ENCODE assay signal across 24 cellular contexts in genomic region chr10:119736220-119736619, GRCh38.
DNase-seq lines count a peak whose midpoint lies in the region; ATAC-seq and TF ChIP-seq lines count a peak whose summit lies in the region.
"Had no signal": no experiment of that assay in that cellular context is flagged by ENCODE, and none has a peak within 500 bp of the region (broad histone marks: within the 10 kb centered on the region; RNA-seq: fewer than 3 reads in every experiment).

No MANE protein-coding gene starts in this region.

- H3K4me3 ChIP-seq in HUES48 (ENCODE audit: low read depth, low read length) = no peak overlapping the region
- no peak overlapping the region for H3K4me3 ChIP-seq in RWPE2 (ENCODE audit: severe bottlenecking)
- H3K4me3 ChIP-seq: BLaER1 treated with 17β-estradiol and CSF1 and Interleukin-3, amounts not matched to agents 10 nM and 100 nM; GM23338 had no signal

- peak overlapping the region; percentile 28 for H3K27ac Mint-ChIP-seq in stimulated activated naive CD8-positive, alpha-beta T cell treated with anti-CD3 and anti-CD28 coated beads, Interleukin-15, Interleukin-2, amounts not matched to agents 100 ng/mL and 50 ng/mL, for 24 hours
- no peak overlapping the region for H3K27ac Mint-ChIP-seq in stimulated activated naive CD8-positive, alpha-beta T cell treated with anti-CD3 and anti-CD28 coated beads, Interleukin-15, amount 100 ng/mL, for 72 hours
- H3K27ac Mint-ChIP-seq: CD14-positive monocyte had no signal

- no peak for ATAC-seq in stimulated activated naive CD8-positive, alpha-beta T cell treated with anti-CD3 and anti-CD28 coated beads, Interleukin-15, amount 100 ng/mL, for 72 hours
- ATAC-seq in RWPE2 (ENCODE audit: low read depth) (no peak), GM18870 (IDR thresholded peaks at IDR 0.05; ENCODE audit: unreplicated experiment) (no peak)
- ATAC-seq: HCT116 had no signal

- H3K4me1 Mint-ChIP-seq in stimulated activated naive CD8-positive, alpha-beta T cell treated with anti-CD3 and anti-CD28 coated beads, Interleukin-15, Interleukin-2, amounts not matched to agents 100 ng/mL and 50 ng/mL, for 24 hours (ENCODE audit: low read depth) = peaks cover 54% of the 10 kb centered on the region
- H3K4me1 Mint-ChIP-seq in stimulated activated naive CD8-positive, alpha-beta T cell treated with anti-CD3 and anti-CD28 coated beads, Interleukin-15, amount 100 ng/mL, for 72 hours = peaks cover 63% of the 10 kb centered on the region

- H3K36me3 ChIP-seq in HUES48 (ENCODE audit: control insufficient read depth, insufficient read depth, low read length) = no peaks in the 10 kb centered on the region
- no peaks in the 10 kb centered on the region for H3K36me3 ChIP-seq in RWPE2 (ENCODE audit: low read depth)
- H3K36me3 ChIP-seq: BE2C had no signal

- no peak overlapping the region for H3K9ac ChIP-seq in HUES48 (ENCODE audit: low read depth, low read length)
- H3K9ac ChIP-seq: BLaER1 treated with 17β-estradiol and CSF1 and Interleukin-3, amounts not matched to agents 10 nM and 100 nM had no signal

- H3K4me3 Mint-ChIP-seq in stimulated activated naive CD8-positive, alpha-beta T cell treated with anti-CD3 and anti-CD28 coated beads, Interleukin-15, Interleukin-2, amounts not matched to agents 100 ng/mL and 50 ng/mL, for 24 hours = no peak overlapping the region
- H3K4me3 Mint-ChIP-seq in stimulated activated naive CD8-positive, alpha-beta T cell treated with anti-CD3 and anti-CD28 coated beads, Interleukin-15, amount 100 ng/mL, for 72 hours = no peak overlapping the region
- H3K4me3 Mint-ChIP-seq: CD14-positive monocyte, GM23338, H9, HFFc6 had no signal

- peaks cover 35% of the 10 kb centered on the region for H3K4me1 ChIP-seq in HUES48 (ENCODE audit: control insufficient read depth, insufficient read depth, low read length)
- peaks cover 36% of the 10 kb centered on the region for H3K4me1 ChIP-seq in RWPE2 (ENCODE audit: insufficient read depth, poor library complexity, severe bottlenecking)

- no peak for DNase-seq in stimulated activated naive CD8-positive, alpha-beta T cell treated with anti-CD3 and anti-CD28 coated beads, Interleukin-15, amount 100 ng/mL, for 72 hours
- DNase-seq in RWPE2 (ENCODE audit: low spot score) = no peak
- no peak for DNase-seq in NCI-H187 (lab: John Stamatoyannopoulos, UW)
- DNase-seq in HPDE6-E6E7 (ENCODE audit: extremely low spot score) = no peak
- no peak for DNase-seq in activated T-cell treated with anti-CD3 and anti-CD28 coated beads, Interleukin-2, amount 50 U/mL, for 48 hours
- DNase-seq: ACHN; AML-193; BE2C; Calu3; CD4-positive, alpha-beta memory T cell; COR-L47; DMS53; DMS79 treated with DMSO at 0.1 percent for 48 hours; GF-D8; H9; HFFc6 had no signal

- H3K27me3 Mint-ChIP-seq in stimulated activated naive CD8-positive, alpha-beta T cell treated with anti-CD3 and anti-CD28 coated beads, Interleukin-15, Interleukin-2, amounts not matched to agents 100 ng/mL and 50 ng/mL, for 24 hours = no peaks in the 10 kb centered on the region
- no peaks in the 10 kb centered on the region for H3K27me3 Mint-ChIP-seq in stimulated activated naive CD8-positive, alpha-beta T cell treated with anti-CD3 and anti-CD28 coated beads, Interleukin-15, amount 100 ng/mL, for 72 hours
- H3K27me3 Mint-ChIP-seq: CD4-positive, alpha-beta memory T cell had no signal

- H3K9me3 ChIP-seq in HUES48 (ENCODE audit: control insufficient read depth, insufficient read depth, low read length) (no peaks in the 10 kb centered on the region), RWPE2 (ENCODE audit: severe bottlenecking) (no peaks in the 10 kb centered on the region)
- H3K9me3 ChIP-seq: BE2C; BLaER1 treated with 17β-estradiol and CSF1 and Interleukin-3, amounts not matched to agents 10 nM and 100 nM had no signal

- no peaks in the 10 kb centered on the region for H3K27me3 ChIP-seq in HUES48 (ENCODE audit: control insufficient read depth, insufficient read depth, low read length)
- H3K27me3 ChIP-seq in RWPE2 (ENCODE audit: insufficient read depth, poor library complexity, severe bottlenecking) = no peaks in the 10 kb centered on the region
- H3K27me3 ChIP-seq: BE2C; BLaER1 treated with 17β-estradiol and CSF1 and Interleukin-3, amounts not matched to agents 10 nM and 100 nM had no signal

- no peaks in the 10 kb centered on the region for H3K36me3 Mint-ChIP-seq in stimulated activated naive CD8-positive, alpha-beta T cell treated with anti-CD3 and anti-CD28 coated beads, Interleukin-15, Interleukin-2, amounts not matched to agents 100 ng/mL and 50 ng/mL, for 24 hours (ENCODE audit: low read depth)
- H3K36me3 Mint-ChIP-seq: CD4-positive, alpha-beta memory T cell had no signal

- no peak for TF ChIP-seq CTCF in RWPE2 (IDR thresholded peaks at IDR 0.05; ENCODE audit: poor library complexity, severe bottlenecking)

- H3K27ac ChIP-seq in HUES48 (ENCODE audit: low read depth, low read length) (peak overlapping the region; percentile 87), RWPE2 (ENCODE audit: poor library complexity, severe bottlenecking) (peak overlapping the region; percentile 83)
- H3K27ac ChIP-seq: 22Rv1; BLaER1 treated with 17β-estradiol and CSF1 and Interleukin-3, amounts not matched to agents 10 nM and 100 nM had no signal

- no peaks in the 10 kb centered on the region for H3K9me3 Mint-ChIP-seq in stimulated activated naive CD8-positive, alpha-beta T cell treated with anti-CD3 and anti-CD28 coated beads, Interleukin-15, Interleukin-2, amounts not matched to agents 100 ng/mL and 50 ng/mL, for 24 hours
- H3K9me3 Mint-ChIP-seq in stimulated activated naive CD8-positive, alpha-beta T cell treated with anti-CD3 and anti-CD28 coated beads, Interleukin-15, amount 100 ng/mL, for 72 hours = no peaks in the 10 kb centered on the region
- H3K9me3 Mint-ChIP-seq: CD14-positive monocyte; CD4-positive, alpha-beta memory T cell; GM23338; H9; HFFc6 had no signal
